Comparison of ENCODE assay signal across 15 cellular contexts in genomic region chr13:64675256-64675892, GRCh38.
DNase-seq lines count a peak whose midpoint lies in the region; ATAC-seq and TF ChIP-seq lines count a peak whose summit lies in the region.
"Had no signal": no experiment of that assay in that cellular context is flagged by ENCODE, and none has a peak within 500 bp of the region (broad histone marks: within the 10 kb centered on the region; RNA-seq: fewer than 3 reads in every experiment).

No MANE protein-coding gene starts in this region.

- H3K79me2 ChIP-seq in GM23338 (replicated peaks; ENCODE audit: insufficient read depth) = no peaks in the 10 kb centered on the region
- H3K79me2 ChIP-seq in trophoblast cell (ENCODE audit: control insufficient read depth, insufficient read depth, low read length, poor library complexity) = peaks cover 5% of the 10 kb centered on the region

- H3K23ac ChIP-seq in trophoblast cell (ENCODE audit: low read length) = no peak overlapping the region

- H4K91ac ChIP-seq in trophoblast cell (ENCODE audit: low read depth, low read length) = peak overlapping the region; percentile 84

- H3K36me3 Mint-ChIP-seq in GM23338 (ENCODE audit: low read depth) (no peaks in the 10 kb centered on the region), endodermal cell (ENCODE audit: low read depth) (no peaks in the 10 kb centered on the region)

- H3K4me2 ChIP-seq in GM23338 = no peak overlapping the region
- peak overlapping the region; percentile 9 for H3K4me2 ChIP-seq in trophoblast cell (ENCODE audit: low read length)

- no peaks in the 10 kb centered on the region for H3K9me3 ChIP-seq in trophoblast cell (ENCODE audit: insufficient read depth, low read depth, low read length)
- no peaks in the 10 kb centered on the region for H3K9me3 ChIP-seq in endodermal cell (ENCODE audit: control insufficient read depth, low read length)
- H3K9me3 ChIP-seq: suprapubic skin had no signal

- H3K27ac ChIP-seq in GM23338 (ENCODE audit: low read depth) = no peak overlapping the region
- H3K27ac ChIP-seq in epithelial cell of prostate = peak overlapping the region; percentile 50
- H3K27ac ChIP-seq in trophoblast cell (ENCODE audit: low read depth, low read length) = peak overlapping the region; percentile 96
- no peak overlapping the region for H3K27ac ChIP-seq in endodermal cell (ENCODE audit: low read depth, low read length)
- H3K27ac ChIP-seq: cardiac muscle cell, suprapubic skin had no signal

- H3K9me3 Mint-ChIP-seq in GM23338 (no peaks in the 10 kb centered on the region; the same call in 2 of the 3 replicates), endodermal cell (peaks cover 2% of the 10 kb centered on the region)

- H4K12ac ChIP-seq in trophoblast cell (ENCODE audit: low read depth, low read length) = no peak overlapping the region

- H2BK120ac ChIP-seq in trophoblast cell (ENCODE audit: insufficient read depth, low read length, poor library complexity) = peak overlapping the region; percentile 61

- H2AFZ ChIP-seq in GM23338 (peak overlapping the region; percentile 33; the same call in 1 of the 2 replicates), trophoblast cell (ENCODE audit: insufficient read depth, low read length, poor library complexity) (no peak overlapping the region)

- ATAC-seq in GM23338 (no peak), GM18870 (IDR thresholded peaks at IDR 0.05; ENCODE audit: unreplicated experiment) (no peak)
- ATAC-seq: sciatic nerve had no signal

- no peaks in the 10 kb centered on the region for H3K36me3 ChIP-seq in GM23338 (ENCODE audit: insufficient read depth)
- H3K36me3 ChIP-seq in trophoblast cell (ENCODE audit: control insufficient read depth in 1 of 2, insufficient read depth in 2 of 2, low read length in 2 of 2) = no peaks in the 10 kb centered on the region
- H3K36me3 ChIP-seq in endodermal cell (ENCODE audit: control insufficient read depth, insufficient read depth, low read length) = no peaks in the 10 kb centered on the region
- H3K36me3 ChIP-seq: cardiac muscle cell, suprapubic skin had no signal

- H3K4me1 Mint-ChIP-seq in GM23338 (no peaks in the 10 kb centered on the region), endodermal cell (no peaks in the 10 kb centered on the region)

- H3K27me3 Mint-ChIP-seq in GM23338 (ENCODE audit: insufficient read depth, low read depth, poor library complexity) (peaks cover 2% of the 10 kb centered on the region), endodermal cell (ENCODE audit: insufficient read depth) (no peaks in the 10 kb centered on the region)

- no peak overlapping the region for H3K4me3 Mint-ChIP-seq in GM23338
- H3K4me3 Mint-ChIP-seq in endodermal cell = no peak overlapping the region

- DNase-seq in GM23338 (ENCODE audit: low spot score) (no peak), RPMI7951 (ENCODE audit: low read depth) (peak; percentile 56), epithelial cell of prostate (ENCODE audit: low read depth, low spot score) (no peak), trophoblast cell (peak; percentile 10 to 80), endodermal cell (no peak), dermis blood vessel endothelial cell (no peak), OCI-M1 (lab: John Stamatoyannopoulos, UW) (no peak)
- DNase-seq: activated CD4-positive, CD25-positive, alpha-beta regulatory T cell treated with anti-CD3 and anti-CD28 coated beads, Interleukin-2, amount 50 U/mL, for 72 hours; activated T-cell treated with anti-CD3 and anti-CD28 coated beads, Interleukin-2, amount 50 U/mL, for 48 hours; NCI-H345; SHP77 treated with DMSO at 0.1 percent for 48 hours had no signal

- WGBS in trophoblast cell (ENCODE audit: extremely low coverage, insufficient coverage, insufficient read length) = no CpG with 5 or more reads among the region's 6 CpGs
- 75 to 86% methylated on average over 3 to 6 of the region's 6 CpGs for WGBS in endodermal cell (ENCODE audit: insufficient coverage in 1 of 2, insufficient read length in 1 of 2), 2 experiments

- no peaks in the 10 kb centered on the region for H3K9me2 ChIP-seq in GM23338 (ENCODE audit: insufficient read depth)

- peak overlapping the region; percentile 65 for H3K14ac ChIP-seq in trophoblast cell (ENCODE audit: low read length)

- no peak overlapping the region for H3K18ac ChIP-seq in trophoblast cell (ENCODE audit: low read length)

- H3K27ac Mint-ChIP-seq in GM23338 (peak overlapping the region; percentile 69), endodermal cell (no peak overlapping the region)

- no peaks in the 10 kb centered on the region; the same call in 1 of the 2 replicates for H3K4me1 ChIP-seq in GM23338 (ENCODE audit: insufficient read depth)
- H3K4me1 ChIP-seq in trophoblast cell (ENCODE audit: control insufficient read depth in 1 of 2, insufficient read depth in 2 of 2, low read length in 2 of 2) = peaks cover 3% of the 10 kb centered on the region in 2 experiments
- no peaks in the 10 kb centered on the region for H3K4me1 ChIP-seq in endodermal cell (ENCODE audit: control insufficient read depth, insufficient read depth, low read length)
- H3K4me1 ChIP-seq: suprapubic skin had no signal

- H2BK12ac ChIP-seq in trophoblast cell (ENCODE audit: low read length) = peak overlapping the region; percentile 75

- peak overlapping the region; percentile 48 for H4K8ac ChIP-seq in trophoblast cell (ENCODE audit: low read depth, low read length)

- H2BK5ac ChIP-seq in trophoblast cell (ENCODE audit: low read depth, low read length, poor library complexity) = peak overlapping the region; percentile 98

- H4K20me1 ChIP-seq in GM23338 (replicated peaks; ENCODE audit: insufficient read depth) = no peaks in the 10 kb centered on the region

- no peak overlapping the region for H2AK5ac ChIP-seq in trophoblast cell (ENCODE audit: low read length)

- TF ChIP-seq CTCF in GM23338 (conservative IDR thresholded peaks at IDR 0.05; ENCODE audit: low read depth in 2 of 2) = no peak
- no peak for TF ChIP-seq CTCF in endodermal cell (conservative IDR thresholded peaks at IDR 0.05)

- no peak overlapping the region for H3K9ac ChIP-seq in trophoblast cell (ENCODE audit: low read length)
- no peak overlapping the region for H3K9ac ChIP-seq in endodermal cell (ENCODE audit: extremely low read depth, low read length, poor library complexity, severe bottlenecking)

- H3K4me3 ChIP-seq in GM23338 (no peak overlapping the region), trophoblast cell (ENCODE audit: low read depth, low read length) (no peak overlapping the region), endodermal cell (ENCODE audit: low read length) (no peak overlapping the region)
- H3K4me3 ChIP-seq: cardiac muscle cell, suprapubic skin had no signal

- H3K79me1 ChIP-seq in trophoblast cell (ENCODE audit: low read length) = peaks cover 23% of the 10 kb centered on the region

- no peaks in the 10 kb centered on the region for H3K27me3 ChIP-seq in GM23338 (ENCODE audit: insufficient read depth)
- H3K27me3 ChIP-seq in trophoblast cell (ENCODE audit: insufficient read depth, low read length) = no peaks in the 10 kb centered on the region
- H3K27me3 ChIP-seq in endodermal cell (ENCODE audit: control insufficient read depth, insufficient read depth, low read length, poor library complexity, severe bottlenecking) = no peaks in the 10 kb centered on the region
- H3K27me3 ChIP-seq: cardiac muscle cell, suprapubic skin had no signal

- H3K4ac ChIP-seq in trophoblast cell (ENCODE audit: low read depth, low read length) = peak overlapping the region; percentile 48

- no peaks in the 10 kb centered on the region for H3F3A ChIP-seq in GM23338 (replicated peaks; ENCODE audit: low read depth)

TF ChIP-seq in GM23338, 12 proteins besides CTCF, POLR2A, EP300 and RAD21:
- TF ChIP-seq ZNF331 (CRISPR knock-in tag; IDR thresholded peaks at IDR 0.05; ENCODE audit: low read depth) (no peak), NANOG (IDR thresholded peaks at IDR 0.05; ENCODE audit: borderline replicate concordance) (no peak)
TF ChIP-seq in GM23338: peak in this region for 0.

Comparison
In these comparisons a context has a peak if more than half of its experiments do, and no peak if none do; other contexts are left out.
1. DNase-seq: peak in RPMI7951 (single experiment) and trophoblast cell (2 of 2); none in GM23338 (single experiment), epithelial cell of prostate (single experiment), endodermal cell (single experiment), dermis blood vessel endothelial cell (single experiment) and OCI-M1 (single experiment).
2. H3K27ac ChIP-seq: peak in epithelial cell of prostate (single experiment) and trophoblast cell (single experiment); none in GM23338 (single experiment) and endodermal cell (single experiment).